In genomic region chr15:79595995-79596622, GRCh38 we compare ENCODE assay signal across 7 cellular contexts.
DNase-seq lines count a peak whose midpoint lies in the region; ATAC-seq and TF ChIP-seq lines count a peak whose summit lies in the region.

No MANE protein-coding gene starts in this region.

- H3K27me3 Mint-ChIP-seq in activated T-helper 1 cell treated with anti-CD3 and anti-CD28 coated beads, Interleukin-12 subunit alpha, Interleukin-12 subunit beta, Interleukin-2, Interleukin-4 antibody, amounts not matched to agents 30 ng/mL and 10 ng/mL and 1 ng/mL, durations not matched to agents 14 hours and 24 hours and 36 hours (ENCODE audit: insufficient read depth), result peaks cover 9% of the 10 kb centered on the region

- no peak for TF ChIP-seq POLR2A in sigmoid colon (IDR thresholded peaks at IDR 0.05)

- TF ChIP-seq CTCF in GM06990 (IDR thresholded peaks at IDR 0.05; ENCODE audit: insufficient read depth, low read length, poor library complexity, severe bottlenecking) (peak; percentile 100), cardiac muscle cell (IDR thresholded peaks at IDR 0.05; ENCODE audit: low read depth, low read length) (peak; percentile 91), sigmoid colon (IDR thresholded peaks at IDR 0.05) (peak in 3 of 4 experiments; percentile 52 to 77 (median 61))

- H3K36me3 ChIP-seq in GM06990 (ENCODE audit: control insufficient read depth, insufficient read depth, low read length) (no peaks in the 10 kb centered on the region), cardiac muscle cell (no peaks in the 10 kb centered on the region), sigmoid colon (no peaks in the 10 kb centered on the region)

- H3K27ac Mint-ChIP-seq in activated T-helper 1 cell treated with anti-CD3 and anti-CD28 coated beads, Interleukin-12 subunit alpha, Interleukin-12 subunit beta, Interleukin-2, Interleukin-4 antibody, amounts not matched to agents 30 ng/mL and 10 ng/mL and 1 ng/mL, durations not matched to agents 14 hours and 24 hours and 36 hours, result no peak overlapping the region

- H3K27me3 ChIP-seq in GM06990 (replicated peaks; ENCODE audit: control insufficient read depth, insufficient read depth, low read length), result peaks cover under 1% of the 10 kb centered on the region; the same call in 1 of the 2 replicates
- H3K27me3 ChIP-seq in cardiac muscle cell, result no peaks in the 10 kb centered on the region
- no peaks in the 10 kb centered on the region for H3K27me3 ChIP-seq in sigmoid colon

- H3K4me3 Mint-ChIP-seq in activated T-helper 1 cell treated with anti-CD3 and anti-CD28 coated beads, Interleukin-12 subunit alpha, Interleukin-12 subunit beta, Interleukin-2, Interleukin-4 antibody, amounts not matched to agents 30 ng/mL and 10 ng/mL and 1 ng/mL, durations not matched to agents 14 hours and 24 hours and 36 hours, result no peak overlapping the region

- no peaks in the 10 kb centered on the region for H3K4me1 Mint-ChIP-seq in activated T-helper 1 cell treated with anti-CD3 and anti-CD28 coated beads, Interleukin-12 subunit alpha, Interleukin-12 subunit beta, Interleukin-2, Interleukin-4 antibody, amounts not matched to agents 30 ng/mL and 10 ng/mL and 1 ng/mL, durations not matched to agents 14 hours and 24 hours and 36 hours (ENCODE audit: low read depth)

- H3K4me3 ChIP-seq in GM06990 (replicated peaks; ENCODE audit: low read depth, low read length) (no peak overlapping the region), cardiac muscle cell (no peak overlapping the region), sigmoid colon (no peak overlapping the region)

- no peak overlapping the region for H3K27ac ChIP-seq in cardiac muscle cell
- no peak overlapping the region for H3K27ac ChIP-seq in sigmoid colon

- H3K9me3 Mint-ChIP-seq in activated T-helper 1 cell treated with anti-CD3 and anti-CD28 coated beads, Interleukin-12 subunit alpha, Interleukin-12 subunit beta, Interleukin-2, Interleukin-4 antibody, amounts not matched to agents 30 ng/mL and 10 ng/mL and 1 ng/mL, durations not matched to agents 14 hours and 24 hours and 36 hours, result no peaks in the 10 kb centered on the region

- H3K9me3 ChIP-seq in cardiac muscle cell (ENCODE audit: low read depth) (no peaks in the 10 kb centered on the region), sigmoid colon (no peaks in the 10 kb centered on the region)

- DNase-seq in GM06990 (ENCODE audit: extremely low read depth, insufficient read length), result peak; percentile 34
- DNase-seq in HT1080 (ENCODE audit: low read depth), result peak; percentile 83
- DNase-seq in NCI-H774 (lab: John Stamatoyannopoulos, UW), result peak; percentile 80
- peak; percentile 51 for DNase-seq in activated T-helper 1 cell treated with anti-CD3 and anti-CD28 coated beads, Interleukin-12 subunit alpha, Interleukin-12 subunit beta, Interleukin-2, Interleukin-4 antibody, amounts not matched to agents 30 ng/mL and 10 ng/mL and 1 ng/mL, durations not matched to agents 14 hours and 24 hours and 36 hours (ENCODE audit: low spot score)
- peak; percentile 84 to 90 for DNase-seq in cardiac muscle cell (ENCODE audit: low read depth in 1 of 2, low spot score in 1 of 2)
- no peak for DNase-seq in sigmoid colon

- no peak for TF ChIP-seq EP300 in sigmoid colon (IDR thresholded peaks at IDR 0.05)

- WGBS in sigmoid colon, 2 donors, result 16 to 34% methylated on average over 4 of the region's 4 CpGs

- H3K4me1 ChIP-seq in cardiac muscle cell (ENCODE audit: low read depth), result no peaks in the 10 kb centered on the region
- no peaks in the 10 kb centered on the region for H3K4me1 ChIP-seq in sigmoid colon

- peak; percentile 99 for ATAC-seq in GM21619 (IDR thresholded peaks at IDR 0.05; ENCODE audit: unreplicated experiment)

- no peaks in the 10 kb centered on the region for H3K36me3 Mint-ChIP-seq in activated T-helper 1 cell treated with anti-CD3 and anti-CD28 coated beads, Interleukin-12 subunit alpha, Interleukin-12 subunit beta, Interleukin-2, Interleukin-4 antibody, amounts not matched to agents 30 ng/mL and 10 ng/mL and 1 ng/mL, durations not matched to agents 14 hours and 24 hours and 36 hours (ENCODE audit: low read depth)

- intact Hi-C loops in activated T-helper 1 cell treated with anti-CD3 and anti-CD28 coated beads, Interleukin-12 subunit alpha, Interleukin-12 subunit beta, Interleukin-2, Interleukin-4 antibody, amounts not matched to agents 30 ng/mL and 10 ng/mL and 1 ng/mL, durations not matched to agents 14 hours and 24 hours and 36 hours (cut with micrococcal nuclease), result loop anchor here (1.0 to 2.0 kb wide), 4 partner anchors 81 to 397 kb away; no protein-coding TSS in a partner anchor
- intact Hi-C loops in sigmoid colon (cut with DNase I), result loop anchor here (10.0 kb wide), 1 partner anchor 211 kb away; no protein-coding TSS in a partner anchor
